28 cellular contexts compared by ENCODE assay signal in genomic region chr4:133162941-133163340, GRCh38. TPM values are rescaled to one million over a fixed set of nuclear protein-coding genes. Genes with fewer than 3 reads are reported as not detected.
DNase-seq lines count a peak whose midpoint lies in the region; TF ChIP-seq lines count a peak whose summit lies in the region.
"Had no signal": no experiment of that assay in that cellular context is flagged by ENCODE, and none has a peak within 500 bp of the region (broad histone marks: within the 10 kb centered on the region; RNA-seq: fewer than 3 reads in every experiment).

No MANE protein-coding gene starts in this region.

- intact Hi-C loops in colonic mucosa (cut with DNase I) (no loop called here), PC-9 (cut with micrococcal nuclease; ENCODE audit: unreplicated experiment) (no loop called here)

- no peak overlapping the region for H3K4me3 ChIP-seq in OCI-LY3 (ENCODE audit: low read length)
- H3K4me3 ChIP-seq in smooth muscle cell = no peak overlapping the region
- H3K4me3 ChIP-seq in colonic mucosa = no peak overlapping the region
- H3K4me3 ChIP-seq in PC-9 = no peak overlapping the region
- H3K4me3 ChIP-seq: BLaER1, breast epithelium, GM23248, skin epidermis, suprapubic skin had no signal

- 79% methylated on average over 8 of the region's 8 CpGs for WGBS in smooth muscle cell (ENCODE audit: low lambda C conversion rate)

- POLR2A ChIA-PET in PC-9 (lab: Charles Lee; ENCODE audit: unreplicated experiment) = no interaction called here

- H3K27ac ChIP-seq in OCI-LY3 (ENCODE audit: low read length) (no peak overlapping the region), smooth muscle cell (ENCODE audit: low read depth) (peak overlapping the region; percentile 34), colonic mucosa (no peak overlapping the region), PC-9 (no peak overlapping the region)
- H3K27ac ChIP-seq: BLaER1, breast epithelium, epithelial cell of prostate, GM23248, skin epidermis, suprapubic skin had no signal

- H3K79me2 ChIP-seq in OCI-LY3 (ENCODE audit: low read length) = no peaks in the 10 kb centered on the region
- peaks cover 90% of the 10 kb centered on the region for H3K79me2 ChIP-seq in smooth muscle cell (ENCODE audit: low read depth)
- H3K79me2 ChIP-seq in PC-9 (ENCODE audit: low read depth) = no peaks in the 10 kb centered on the region

- H3K27me3 ChIP-seq in OCI-LY3 (ENCODE audit: low read depth, low read length) (no peaks in the 10 kb centered on the region), smooth muscle cell (ENCODE audit: low read depth) (no peaks in the 10 kb centered on the region), colonic mucosa (no peaks in the 10 kb centered on the region), PC-9 (ENCODE audit: insufficient read depth, low read depth) (no peaks in the 10 kb centered on the region)
- H3K27me3 ChIP-seq: BLaER1, suprapubic skin had no signal

- peaks cover 3% of the 10 kb centered on the region; the same call in 1 of the 2 replicates for H3K4me1 ChIP-seq in OCI-LY3 (ENCODE audit: low read length)
- H3K4me1 ChIP-seq in smooth muscle cell (ENCODE audit: low read depth) = no peaks in the 10 kb centered on the region
- H3K4me1 ChIP-seq in colonic mucosa = no peaks in the 10 kb centered on the region
- no peaks in the 10 kb centered on the region for H3K4me1 ChIP-seq in PC-9 (replicated peaks; ENCODE audit: insufficient read depth)
- H3K4me1 ChIP-seq: breast epithelium, suprapubic skin had no signal

- peak; percentile 12 for DNase-seq in Caki2 (ENCODE audit: low read depth)
- DNase-seq in globus pallidus (ENCODE audit: low spot score) = peak; percentile 64
- no peak for DNase-seq in smooth muscle cell (lab: John Stamatoyannopoulos, UW; ENCODE audit: unreplicated experiment)
- DNase-seq in colonic mucosa = no peak
- no peak for DNase-seq in NCI-H146 treated with DMSO at 0.1 percent for 48 hours (lab: John Stamatoyannopoulos, UW; ENCODE audit: unreplicated experiment)
- no peak for DNase-seq in PC-9
- DNase-seq: ACHN; activated CD4-positive, alpha-beta T cell treated with anti-CD3 and anti-CD28 coated beads for 4 hours; activated CD8-positive, alpha-beta T cell treated with anti-CD3 and anti-CD28 coated beads, Interleukin-2, amount 10 ng/mL, durations not matched to agents 7 days and 5 days; activated T-cell treated with anti-CD3 and anti-CD28 coated beads for 4 hours; amniotic stem cell; effector CD8-positive, alpha-beta T cell; GF-D8; GM23248; immature natural killer cell; NCI-H187; NCI-H2171; PC-3; stimulated activated naive B cell treated with anti-CD40 and anti-IgM and Interleukin-4, amounts not matched to agents 10 μg/mL and 1 μg/mL and 100 μg/mL, for 72 hours had no signal

- H2AFZ ChIP-seq in OCI-LY3 (ENCODE audit: low read depth, low read length) (peak overlapping the region; percentile 21; the same call in 1 of the 2 replicates), smooth muscle cell (ENCODE audit: low read depth) (no peak overlapping the region), PC-9 (no peak overlapping the region)
- H2AFZ ChIP-seq: GM23248 had no signal

- no peaks in the 10 kb centered on the region for H3K9me2 ChIP-seq in PC-9 (ENCODE audit: insufficient read depth)

- H3K9me3 ChIP-seq in OCI-LY3 (ENCODE audit: insufficient read depth, low read length) (no peaks in the 10 kb centered on the region), smooth muscle cell (replicated peaks; ENCODE audit: low read depth) (no peaks in the 10 kb centered on the region), colonic mucosa (no peaks in the 10 kb centered on the region), PC-9 (ENCODE audit: insufficient read depth, low read depth) (no peaks in the 10 kb centered on the region; the same call in 1 of the 2 replicates)
- H3K9me3 ChIP-seq: BLaER1, breast epithelium, suprapubic skin had no signal

- CTCF ChIA-PET in PC-9 (lab: Charles Lee) = no interaction called here

- no peak overlapping the region for H3K4me2 ChIP-seq in OCI-LY3 (ENCODE audit: low read length)
- no peak overlapping the region for H3K4me2 ChIP-seq in smooth muscle cell
- no peak overlapping the region for H3K4me2 ChIP-seq in PC-9
- H3K4me2 ChIP-seq: BLaER1 had no signal

- H4K20me1 ChIP-seq in OCI-LY3 (ENCODE audit: insufficient read depth, low read length) (no peaks in the 10 kb centered on the region), smooth muscle cell (ENCODE audit: low read depth) (no peaks in the 10 kb centered on the region), PC-9 (ENCODE audit: insufficient read depth) (no peaks in the 10 kb centered on the region)
- H4K20me1 ChIP-seq: BLaER1 had no signal

- no peak for TF ChIP-seq CTCF in OCI-LY3 (IDR thresholded peaks at IDR 0.05; ENCODE audit: low read depth, low read length)
- TF ChIP-seq CTCF in smooth muscle cell (IDR thresholded peaks at IDR 0.05; ENCODE audit: borderline replicate concordance, insufficient read depth, poor library complexity, severe bottlenecking) = no peak
- TF ChIP-seq CTCF in colonic mucosa (IDR thresholded peaks at IDR 0.05) = no peak
- no peak for TF ChIP-seq CTCF in PC-9 (conservative IDR thresholded peaks at IDR 0.05)

- H3F3A ChIP-seq in smooth muscle cell (ENCODE audit: low read depth) = no peaks in the 10 kb centered on the region
- no peaks in the 10 kb centered on the region for H3F3A ChIP-seq in PC-9 (ENCODE audit: insufficient read depth, low read depth)

- no TSS peak for BruUV-seq in PC-9 (replicated peaks; lab: Mats Ljungman, UMichigan)

- in situ Hi-C loops in Caki2 (cut with HindIII; ENCODE audit: low pct_unique_long_range_greater_than_20kb, low sequenced_read_pairs) = no loop called here

- H3K9ac ChIP-seq in OCI-LY3 (ENCODE audit: low read length) = no peak overlapping the region
- no peak overlapping the region for H3K9ac ChIP-seq in smooth muscle cell (ENCODE audit: low read depth)
- H3K9ac ChIP-seq in colonic mucosa (ENCODE audit: low read depth in 2 of 2, low read length in 2 of 2) = no peak overlapping the region
- H3K9ac ChIP-seq: BLaER1, GM23248 had no signal

- H3K36me3 ChIP-seq in OCI-LY3 (replicated peaks; ENCODE audit: low read depth, low read length) = no peaks in the 10 kb centered on the region
- peaks cover 22% of the 10 kb centered on the region for H3K36me3 ChIP-seq in smooth muscle cell (ENCODE audit: low read depth)
- H3K36me3 ChIP-seq in colonic mucosa = no peaks in the 10 kb centered on the region
- no peaks in the 10 kb centered on the region for H3K36me3 ChIP-seq in PC-9 (ENCODE audit: low read depth)
- H3K36me3 ChIP-seq: BLaER1, breast epithelium, suprapubic skin had no signal

RNA-seq across cellular contexts. Expression of gene PCDH10, which starts 13.8 kb away (rescaled TPM):
- 2.4 and 2.5 TPM in 2 replicates for total RNA-seq in Caki2 (2014; rRNA removed; shearing (Covaris generic); ENCODE audit: low replicate concordance)
- total RNA-seq in smooth muscle cell (103 and 126 TPM in 2 replicates), colonic mucosa (under 1 TPM; 0.22 to 0.37 TPM), PC-9 (2021) (not detected in 2 replicates)
- polyA plus RNA-seq in smooth muscle cell = 63.1 and 129 TPM in 2 replicates
- total RNA-seq: activated CD8-positive, alpha-beta T cell treated with anti-CD3 and anti-CD28 coated beads, Interleukin-2, amount 10 ng/mL, durations not matched to agents 7 days and 5 days; NCI-H460; T-helper 2 cell treated with Interferon-gamma antibody and Interleukin-4, amounts not matched to agents 100 ng/mL and 5 ng/mL, for 36 hours had no signal
- polyA plus RNA-seq: IgD-negative memory B cell, immature natural killer cell had no signal

Comparison
In these comparisons a context has a peak if more than half of its experiments do, and no peak if none do; other contexts are left out.
1. DNase-seq: peak in Caki2 (single experiment) and globus pallidus (single experiment); none in smooth muscle cell (single experiment), colonic mucosa (single experiment), NCI-H146 treated with DMSO at 0.1 percent for 48 hours (single experiment) and PC-9 (0 of 2).
2. RNA of gene PCDH10, which starts 13.8 kb away (total RNA-seq): 103 to 126 TPM in smooth muscle cell; 2.4 to 2.5 TPM in Caki2, 0.22 to 0.37 TPM in colonic mucosa and not detected in PC-9; every median in the first group is over 10 times any median in the second.